8 cellular contexts compared by ENCODE assay signal in the genomic region with DNA sequence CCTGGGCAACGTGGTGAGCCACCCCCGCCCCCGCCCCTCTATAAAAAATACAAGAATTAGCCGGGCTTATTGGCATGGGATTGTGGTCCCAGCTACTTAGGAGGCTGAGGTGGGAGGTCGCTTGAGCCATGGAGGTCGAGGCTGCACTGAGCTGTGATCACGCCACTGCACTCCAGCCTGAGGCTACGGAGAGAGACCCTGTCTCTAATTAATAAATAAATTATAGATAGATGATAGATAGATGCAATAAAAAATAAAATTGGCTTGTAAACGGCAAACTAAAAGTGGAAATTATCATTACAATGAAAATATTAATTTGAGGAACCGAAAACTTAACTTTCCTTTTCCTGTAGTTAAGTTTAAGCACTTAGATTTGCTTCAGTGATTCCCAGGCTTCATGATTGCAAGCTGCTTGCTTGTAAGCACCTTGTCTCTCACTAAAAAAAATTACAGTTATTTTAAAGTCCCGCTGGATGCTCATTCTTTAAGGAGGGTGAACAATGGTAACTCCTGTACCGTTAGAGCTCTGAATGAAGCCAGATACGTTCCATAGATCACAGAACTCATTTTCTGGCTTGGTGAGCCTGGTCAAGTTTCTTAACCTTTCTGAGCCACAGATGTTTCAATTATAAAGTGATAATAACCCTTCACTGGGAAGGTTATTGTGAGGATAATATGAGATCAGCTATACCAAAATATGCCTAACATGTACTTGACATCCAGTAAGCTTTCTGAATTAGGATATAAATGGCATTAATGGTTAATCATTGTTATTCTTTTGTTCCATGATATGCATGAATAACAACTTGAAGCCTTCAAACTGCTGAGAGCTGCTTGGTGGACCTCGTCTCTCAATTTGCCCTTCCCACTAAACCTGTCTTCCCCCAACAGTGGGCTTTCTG. TPM values are rescaled to one million over a fixed set of nuclear protein-coding genes. Genes with fewer than 3 reads are reported as not detected.
A peak's percentile ranks its signal among the peaks of the same experiment; 100 is the strongest.
DNase-seq lines count a peak whose midpoint lies in the region; ATAC-seq and TF ChIP-seq lines count a peak whose summit lies in the region.

No MANE protein-coding gene starts in this region.

- H3K4me1 Mint-ChIP-seq in CD4-positive, alpha-beta memory T cell = peaks cover 11 to 24% (median 17%) of the 10 kb centered on the region in 4 donors
- H3K4me1 Mint-ChIP-seq in nephron progenitor cell = peaks cover 20% of the 10 kb centered on the region

- intact Hi-C loops in CD4-positive, alpha-beta memory T cell (cut with micrococcal nuclease) = loop anchor here (1.0 to 5.0 kb wide), 6 partner anchors 10 to 1508 kb away; a partner anchor contains a TSS
- intact Hi-C loops in dorsolateral prefrontal cortex (cut with DNase I) = loop anchor here (1.0 to 10.0 kb wide), 4 partner anchors 10 to 504 kb away; a partner anchor contains a TSS

- no peaks in the 10 kb centered on the region for H3K36me3 ChIP-seq in CD4-positive, alpha-beta memory T cell (ENCODE audit: insufficient read depth, low read length)

- no peaks in the 10 kb centered on the region for H3K9me3 Mint-ChIP-seq in CD4-positive, alpha-beta memory T cell
- peaks cover 13% of the 10 kb centered on the region for H3K9me3 Mint-ChIP-seq in nephron progenitor cell

- in situ Hi-C loops in KBM-7 (cut with MboI; ENCODE audit: low pct_unique_long_range_greater_than_20kb, low sequenced_read_pairs) (no loop called here), ACHN (cut with HindIII; ENCODE audit: low pct_ligation_motif_present, low pct_unique_long_range_greater_than_20kb, low sequenced_read_pairs) (no loop called here)

- H3K27me3 ChIP-seq in CD4-positive, alpha-beta memory T cell (ENCODE audit: insufficient read depth, low read length) = no peaks in the 10 kb centered on the region
- H3K27me3 ChIP-seq in dorsolateral prefrontal cortex = no peaks in the 10 kb centered on the region

- peaks cover 0 to 7% of the 10 kb centered on the region in 2 donors for H3K36me3 Mint-ChIP-seq in CD4-positive, alpha-beta memory T cell
- peaks cover 15% of the 10 kb centered on the region for H3K36me3 Mint-ChIP-seq in nephron progenitor cell (ENCODE audit: low read depth)

- H3K4me3 Mint-ChIP-seq in CD4-positive, alpha-beta memory T cell = peak overlapping the region; percentile 97 to 99 (median 98)
- peak overlapping the region; percentile 96 for H3K4me3 Mint-ChIP-seq in nephron progenitor cell

- POLR2A ChIA-PET in CD4-positive, alpha-beta memory T cell (lab: Charles Lee; ENCODE audit: partially characterized antibody) = interaction anchor here (0.6 to 4.1 kb wide), 4 partner anchors 11 to 998 kb away, joined by 3 to 68 read pairs (median 3); a partner anchor contains a TSS

- TF ChIP-seq CTCF in dorsolateral prefrontal cortex (IDR thresholded peaks at IDR 0.05 in 54 of 56, conservative IDR thresholded peaks at IDR 0.05 in 2 of 56; ENCODE audit: low read depth in 1 of 56, partially characterized antibody in 56 of 56) (no peak), nephron progenitor cell (IDR thresholded peaks at IDR 0.05) (no peak)

- peak overlapping the region; percentile 81 for H3K27ac ChIP-seq in CD4-positive, alpha-beta memory T cell (ENCODE audit: low read depth, low read length)
- peak overlapping the region in 12 of 59 donors; percentile 74 to 97 (median 88) for H3K27ac ChIP-seq in dorsolateral prefrontal cortex

- CTCF ChIA-PET in CD4-positive, alpha-beta memory T cell (lab: Charles Lee; ENCODE audit: partially characterized antibody) = interaction anchor here (0.7 to 3.7 kb wide), 6 partner anchors 10 to 864 kb away, joined by 3 to 33 read pairs (median 4); a partner anchor contains a TSS

- peak overlapping the region in 5 of 7 donors; percentile 94 to 99 (median 97) for H3K27ac Mint-ChIP-seq in CD4-positive, alpha-beta memory T cell
- H3K27ac Mint-ChIP-seq in nephron progenitor cell = no peak overlapping the region

- peak; percentile 41 for ATAC-seq in GM19372 (IDR thresholded peaks at IDR 0.05; ENCODE audit: low read depth, unreplicated experiment)
- no peak for ATAC-seq in GM21825 (IDR thresholded peaks at IDR 0.05; ENCODE audit: unreplicated experiment)

- peaks cover 22% of the 10 kb centered on the region for H3K4me1 ChIP-seq in CD4-positive, alpha-beta memory T cell (ENCODE audit: insufficient read depth, low read length)

- H3K4me3 ChIP-seq in CD4-positive, alpha-beta memory T cell (ENCODE audit: low read length in 2 of 2) = peak overlapping the region; percentile 66 to 72
- peak overlapping the region; percentile 48 to 98 (median 79) for H3K4me3 ChIP-seq in dorsolateral prefrontal cortex

- no peak for DNase-seq in CD4-positive, alpha-beta memory T cell
- DNase-seq in KBM-7 (peak; percentile 27), dorsolateral prefrontal cortex (no peak), nephron progenitor cell (no peak), ACHN (no peak), DMS153 (lab: John Stamatoyannopoulos, UW) (no peak)

- no peaks in the 10 kb centered on the region for H3K9me3 ChIP-seq in CD4-positive, alpha-beta memory T cell (ENCODE audit: control insufficient read depth in 1 of 2, low read length in 2 of 2)

- no peaks in the 10 kb centered on the region for H3K27me3 Mint-ChIP-seq in CD4-positive, alpha-beta memory T cell
- no peaks in the 10 kb centered on the region for H3K27me3 Mint-ChIP-seq in nephron progenitor cell (ENCODE audit: low read depth, poor library complexity)

RNA-seq across cellular contexts. Expression of a gene that starts 9.4 kb away (rescaled TPM):
- 10 to 100 TPM; 91.1 to 96.4 TPM for total RNA-seq in CD4-positive, alpha-beta memory T cell
- 10 to 100 TPM; 54.1 to 67.0 TPM for polyA plus RNA-seq in CD4-positive, alpha-beta memory T cell
- total RNA-seq in dorsolateral prefrontal cortex = 100 to 1,000 TPM in 96 of 120 experiments, 10 to 100 TPM in 24; 62.8 to 161 (median 117) TPM

RNA-seq across cellular contexts. Expression of a gene that starts 44.5 kb away (rescaled TPM):
- total RNA-seq in CD4-positive, alpha-beta memory T cell = 10 to 100 TPM; 14.8 to 16.1 TPM
- 10 to 100 TPM; 15.8 to 19.7 TPM for polyA plus RNA-seq in CD4-positive, alpha-beta memory T cell
- 10 to 100 TPM; 19.5 to 49.7 (median 35.0) TPM for total RNA-seq in dorsolateral prefrontal cortex
